31 cellular contexts compared by ENCODE assay signal in the genomic region with DNA sequence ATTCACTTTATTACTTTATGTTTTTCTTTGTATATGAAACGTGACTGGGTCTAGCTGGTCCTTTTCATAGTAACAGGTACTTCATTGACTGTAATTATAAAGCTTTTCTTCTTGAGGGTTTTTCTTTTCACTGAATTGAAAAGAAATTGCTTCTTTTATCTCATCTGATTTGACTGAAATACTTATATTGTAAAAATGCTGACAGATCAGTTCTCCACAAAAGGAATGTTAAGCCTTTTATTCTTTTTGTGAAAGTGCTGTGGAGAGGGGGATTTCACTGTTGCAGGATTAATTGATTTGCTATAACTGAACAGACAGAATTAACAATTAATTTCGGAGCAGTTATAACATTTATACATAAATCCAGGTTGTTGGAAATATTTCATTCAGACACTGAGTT.
"Had no signal": no experiment of that assay in that cellular context is flagged by ENCODE, and none has a peak within 500 bp of the region (broad histone marks: within the 10 kb centered on the region; RNA-seq: fewer than 3 reads in every experiment).

No MANE protein-coding gene starts in this region.

- H3K4me1 ChIP-seq: esophagus muscularis mucosa, foreskin keratinocyte, gastrocnemius medialis, heart right ventricle had no signal

- H3K36me3 ChIP-seq: brain microvascular endothelial cell, esophagus muscularis mucosa, gastrocnemius medialis, heart right ventricle, WERI-Rb-1 had no signal

- DNase-seq: activated B cell treated with CpG ODN at 0.5 μM for 24 hours; activated CD4-positive, alpha-beta T cell treated with anti-CD3 and anti-CD28 coated beads for 48 hours; activated CD4-positive, alpha-beta T cell treated with anti-CD3 and anti-CD28 coated beads, Interleukin-2, amount 50 U/mL, for 1 hour; activated CD4-positive, alpha-beta T cell treated with anti-CD3 and anti-CD28 coated beads, Interleukin-2, amount 50 U/mL, for 48 hours; activated CD8-positive, alpha-beta memory T cell treated with anti-CD3 and anti-CD28 coated beads for 24 hours; activated CD8-positive, alpha-beta T cell treated with anti-CD3 and anti-CD28 coated beads for 36 hours; activated effector memory CD4-positive, alpha-beta T cell treated with Interleukin-2 at 50 U/mL for 16 hours; activated naive CD4-positive, alpha-beta T cell; activated naive CD4-positive, alpha-beta T cell treated with anti-CD3 and anti-CD28 coated beads, Interleukin-2, amount 10 ng/mL, durations not matched to agents 7 days and 5 days; activated naive CD8-positive, alpha-beta T cell treated with anti-CD3 and anti-CD28 coated beads, Interleukin-2, amount 10 ng/mL, durations not matched to agents 7 days and 5 days; activated T-cell treated with anti-CD3 and anti-CD28 coated beads, Interleukin-2, amount 50 U/mL, for 4 hours; anterior cingulate cortex; brain microvascular endothelial cell; dorsolateral prefrontal cortex; effector memory CD4-positive, alpha-beta T cell; erythroblast; foreskin keratinocyte; gastrocnemius medialis; heart right ventricle; T-helper 17 cell; T1000; WERI-Rb-1 had no signal

- H3K4me3 Mint-ChIP-seq: activated B cell treated with CpG ODN at 0.5 μM for 24 hours; activated CD8-positive, alpha-beta T cell treated with anti-CD3 and anti-CD28 coated beads for 36 hours; activated naive CD4-positive, alpha-beta T cell treated with anti-CD3 and anti-CD28 coated beads, Interleukin-2, amount 10 ng/mL, durations not matched to agents 7 days and 5 days; activated naive CD8-positive, alpha-beta T cell treated with anti-CD3 and anti-CD28 coated beads, Interleukin-2, amount 10 ng/mL, durations not matched to agents 7 days and 5 days; activated T-cell treated with anti-CD3 and anti-CD28 coated beads, Interleukin-2, amount 50 U/mL, for 4 hours; activated T-helper 17 cell treated with anti-CD3 and anti-CD28 coated beads, Interleukin-2, amount 50 U/mL, for 72 hours; central memory CD8-positive, alpha-beta T cell; dendritic cell treated with granulocyte-macrophage colony-stimulating factor and Interleukin-4, amounts not matched to agents 40 ng/mL and 50 ng/mL, for 4 days; T-helper 17 cell; T-helper 2 cell treated with Interferon-gamma antibody and Interleukin-4, amounts not matched to agents 5 μg/mL and 100 μg/mL, for 36 hours had no signal

- H3K27me3 Mint-ChIP-seq: activated B cell treated with CpG ODN at 0.5 μM for 24 hours; activated CD8-positive, alpha-beta T cell treated with anti-CD3 and anti-CD28 coated beads for 36 hours; activated naive CD4-positive, alpha-beta T cell treated with anti-CD3 and anti-CD28 coated beads, Interleukin-2, amount 10 ng/mL, durations not matched to agents 7 days and 5 days; activated naive CD8-positive, alpha-beta T cell treated with anti-CD3 and anti-CD28 coated beads, Interleukin-2, amount 10 ng/mL, durations not matched to agents 7 days and 5 days; activated T-helper 17 cell treated with anti-CD3 and anti-CD28 coated beads, Interleukin-2, amount 50 U/mL, for 72 hours; central memory CD8-positive, alpha-beta T cell; dendritic cell treated with granulocyte-macrophage colony-stimulating factor and Interleukin-4, amounts not matched to agents 40 ng/mL and 50 ng/mL, for 4 days; T-helper 17 cell had no signal

- H3K4me3 ChIP-seq: coronary artery, dorsolateral prefrontal cortex, esophagus muscularis mucosa, gastrocnemius medialis, heart right ventricle, hepatocyte had no signal

- H3K27ac ChIP-seq: brain microvascular endothelial cell, coronary artery, dorsolateral prefrontal cortex, esophagus muscularis mucosa, foreskin keratinocyte, gastrocnemius medialis, heart right ventricle, hepatocyte, WERI-Rb-1 had no signal

- H3K27me3 ChIP-seq: brain microvascular endothelial cell, esophagus muscularis mucosa, foreskin keratinocyte, gastrocnemius medialis, heart right ventricle, hepatocyte had no signal

- H3K27ac Mint-ChIP-seq: activated B cell treated with CpG ODN at 0.5 μM for 24 hours; activated CD8-positive, alpha-beta T cell treated with anti-CD3 and anti-CD28 coated beads for 36 hours; activated naive CD4-positive, alpha-beta T cell treated with anti-CD3 and anti-CD28 coated beads, Interleukin-2, amount 10 ng/mL, durations not matched to agents 7 days and 5 days; activated naive CD4-positive, alpha-beta T cell treated with anti-CD3 and anti-CD28 coated beads, Interleukin-2, amount 50 U/mL, for 72 hours; activated naive CD8-positive, alpha-beta T cell treated with anti-CD3 and anti-CD28 coated beads, Interleukin-2, amount 10 ng/mL, durations not matched to agents 7 days and 5 days; activated T-helper 17 cell treated with anti-CD3 and anti-CD28 coated beads, Interleukin-2, amount 50 U/mL, for 72 hours; dendritic cell treated with granulocyte-macrophage colony-stimulating factor and Interleukin-4, amounts not matched to agents 40 ng/mL and 50 ng/mL, for 4 days; T-helper 17 cell; T-helper 2 cell treated with Interferon-gamma antibody and Interleukin-4, amounts not matched to agents 5 μg/mL and 100 μg/mL, for 36 hours had no signal

- H2AFZ ChIP-seq: hepatocyte had no signal

- H3K9me3 Mint-ChIP-seq: activated naive CD8-positive, alpha-beta T cell treated with anti-CD3 and anti-CD28 coated beads, Interleukin-2, amount 10 ng/mL, durations not matched to agents 7 days and 5 days; activated T-helper 17 cell treated with anti-CD3 and anti-CD28 coated beads, Interleukin-2, amount 50 U/mL, for 72 hours; dendritic cell treated with granulocyte-macrophage colony-stimulating factor and Interleukin-4, amounts not matched to agents 40 ng/mL and 50 ng/mL, for 4 days had no signal

- H3K4me2 ChIP-seq: hepatocyte had no signal

- H3K36me3 Mint-ChIP-seq: activated naive CD4-positive, alpha-beta T cell treated with anti-CD3 and anti-CD28 coated beads, Interleukin-2, amount 10 ng/mL, durations not matched to agents 7 days and 5 days; activated naive CD8-positive, alpha-beta T cell treated with anti-CD3 and anti-CD28 coated beads, Interleukin-2, amount 10 ng/mL, durations not matched to agents 7 days and 5 days had no signal

- H3K9me3 ChIP-seq: esophagus muscularis mucosa, gastrocnemius medialis had no signal

- H3K79me2 ChIP-seq: hepatocyte had no signal

- ATAC-seq: activated CD4-positive, CD25-positive, alpha-beta regulatory T cell treated with anti-CD3 and anti-CD28 coated beads, Interleukin-2, amount 50 U/mL, for 24 hours; activated CD8-positive, alpha-beta T cell treated with anti-CD3 and anti-CD28 coated beads for 36 hours; activated naive CD4-positive, alpha-beta T cell treated with anti-CD3 and anti-CD28 coated beads, Interleukin-2, amount 50 U/mL, for 72 hours; activated T-cell treated with anti-CD3 and anti-CD28 coated beads, Interleukin-2, amount 50 U/mL, for 4 hours; activated T-helper 17 cell treated with anti-CD3 and anti-CD28 coated beads, Interleukin-2, amount 50 U/mL, for 72 hours; foreskin keratinocyte; gastrocnemius medialis; heart right ventricle; T-helper 17 cell had no signal

- H3K4me1 Mint-ChIP-seq: activated B cell treated with CpG ODN at 0.5 μM for 24 hours; activated naive CD4-positive, alpha-beta T cell treated with anti-CD3 and anti-CD28 coated beads, Interleukin-2, amount 10 ng/mL, durations not matched to agents 7 days and 5 days; activated naive CD8-positive, alpha-beta T cell treated with anti-CD3 and anti-CD28 coated beads, Interleukin-2, amount 10 ng/mL, durations not matched to agents 7 days and 5 days; activated T-helper 17 cell treated with anti-CD3 and anti-CD28 coated beads, Interleukin-2, amount 50 U/mL, for 72 hours; central memory CD8-positive, alpha-beta T cell; T-helper 17 cell had no signal
